In the genomic region with DNA sequence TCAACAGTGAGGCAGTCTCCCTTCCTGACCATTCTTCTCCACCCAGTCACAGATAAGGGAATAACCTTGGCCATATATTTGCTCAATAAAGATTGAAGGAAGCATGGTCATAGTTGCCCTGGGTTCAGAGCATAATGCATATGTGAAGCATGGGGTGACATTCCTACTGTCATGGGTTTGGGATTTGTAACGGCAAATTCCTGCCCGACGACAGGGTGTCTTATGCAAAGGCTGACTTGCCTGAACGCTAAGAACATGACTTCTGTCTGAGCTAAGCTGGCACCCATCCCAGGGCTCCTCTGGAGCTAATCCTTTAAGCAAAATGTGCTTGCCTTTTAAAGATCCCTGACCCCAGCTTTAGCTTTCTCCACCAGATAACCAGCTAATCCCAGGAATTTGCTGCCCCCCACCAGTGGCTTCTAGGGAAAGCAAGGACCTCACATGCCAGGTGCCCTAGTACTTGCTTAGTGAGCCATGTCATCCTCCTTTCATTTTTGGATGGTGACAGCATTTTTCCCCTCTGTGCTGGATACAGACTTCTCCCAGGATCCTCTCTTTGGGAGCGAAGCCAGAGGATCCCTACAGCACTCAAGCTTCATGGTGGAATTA, we compare ENCODE assay signal across 10 cellular contexts. TPM values are rescaled to one million over a fixed set of nuclear protein-coding genes. Genes with fewer than 3 reads are reported as not detected.
DNase-seq lines count a peak whose midpoint lies in the region; ATAC-seq and TF ChIP-seq lines count a peak whose summit lies in the region.
"Had no signal": no experiment of that assay in that cellular context is flagged by ENCODE, and none has a peak within 500 bp of the region (broad histone marks: within the 10 kb centered on the region; RNA-seq: fewer than 3 reads in every experiment).

No MANE protein-coding gene starts in this region.

- TF ChIP-seq CTCF in mesothelial cell of epicardium (IDR thresholded peaks at IDR 0.05; ENCODE audit: unreplicated experiment), result no peak

- DNase-seq in ACHN (peak; percentile 76), NCI-H1694 (lab: John Stamatoyannopoulos, UW) (peak; percentile 39), dedifferentiated amniotic fluid mesenchymal stem cell (ENCODE audit: extremely low spot score) (peak; percentile 49), mesothelial cell of epicardium (ENCODE audit: low spot score in 2 of 2, unreplicated experiment in 2 of 2) (peak in 1 of 2 experiments; percentile 42)
- DNase-seq in activated naive CD4-positive, alpha-beta T cell treated with anti-CD3 and anti-CD28 coated beads, Interleukin-2, amount 50 U/mL, for 16 hours, result no peak
- DNase-seq: Calu3 had no signal

- H3K4me3 Mint-ChIP-seq in mesothelial cell of epicardium, result no peak overlapping the region
- H3K4me3 Mint-ChIP-seq: dendritic cell treated with granulocyte-macrophage colony-stimulating factor and Interleukin-4, amounts not matched to agents 40 ng/mL and 50 ng/mL, for 4 days had no signal

- H3K4me1 Mint-ChIP-seq in mesothelial cell of epicardium, result peaks cover 34% of the 10 kb centered on the region

- H3K9me3 Mint-ChIP-seq in mesothelial cell of epicardium, result no peaks in the 10 kb centered on the region
- H3K9me3 Mint-ChIP-seq: dendritic cell treated with granulocyte-macrophage colony-stimulating factor and Interleukin-4, amounts not matched to agents 40 ng/mL and 50 ng/mL, for 4 days had no signal

- ATAC-seq in HG02938 (IDR thresholded peaks at IDR 0.05; ENCODE audit: unreplicated experiment) (no peak), GM21515 (IDR thresholded peaks at IDR 0.05; ENCODE audit: unreplicated experiment) (no peak), GM21528 (IDR thresholded peaks at IDR 0.05; ENCODE audit: low FRiP score, unreplicated experiment) (no peak)

- H3K36me3 Mint-ChIP-seq in mesothelial cell of epicardium, result peaks cover 29% of the 10 kb centered on the region

- H3K27me3 Mint-ChIP-seq in mesothelial cell of epicardium (ENCODE audit: low read depth), result no peaks in the 10 kb centered on the region
- H3K27me3 Mint-ChIP-seq: dendritic cell treated with granulocyte-macrophage colony-stimulating factor and Interleukin-4, amounts not matched to agents 40 ng/mL and 50 ng/mL, for 4 days had no signal

- in situ Hi-C loops in ACHN (cut with HindIII; ENCODE audit: low pct_ligation_motif_present, low pct_unique_long_range_greater_than_20kb, low sequenced_read_pairs), result no loop called here

- H3K27ac Mint-ChIP-seq in mesothelial cell of epicardium, result peak overlapping the region; percentile 88

RNA-seq across cellular contexts. Expression of gene SLC7A6OS, which starts 11.7 kb away (rescaled TPM):
- 20.4 to 23.3 TPM (median 22.7 TPM) in 3 replicates for total RNA-seq in mesothelial cell of epicardium

RNA-seq across cellular contexts. Expression of gene PRMT7, which starts 11.8 kb away (rescaled TPM):
- total RNA-seq in mesothelial cell of epicardium, result 69.7 to 77.9 TPM (median 71.8 TPM) in 3 replicates

RNA-seq across cellular contexts. Expression of gene SLC7A6, which starts 34.7 kb away (rescaled TPM):
- total RNA-seq in mesothelial cell of epicardium, result 66.0 to 73.2 TPM (median 70.4 TPM) in 3 replicates

RNA-seq across cellular contexts. Expression of gene PLA2G15, which starts 53.8 kb away (rescaled TPM):
- 19.4 to 19.9 TPM (median 19.8 TPM) in 3 replicates for total RNA-seq in mesothelial cell of epicardium
